19 cellular contexts compared by ENCODE assay signal in genomic region chr14:94374749-94375148, GRCh38. TPM values are rescaled to one million over a fixed set of nuclear protein-coding genes. Genes with fewer than 3 reads are reported as not detected.
"Had no signal": no experiment of that assay in that cellular context is flagged by ENCODE, and none has a peak within 500 bp of the region (broad histone marks: within the 10 kb centered on the region; RNA-seq: fewer than 3 reads in every experiment).

No MANE protein-coding gene starts in this region.

- DNase-seq: activated CD4-positive, alpha-beta T cell treated with anti-CD3 and anti-CD28 coated beads for 1 hour; activated CD4-positive, alpha-beta T cell treated with anti-CD3 and anti-CD28 coated beads, Interleukin-2, amount 50 U/mL, for 48 hours; activated CD8-positive, alpha-beta memory T cell treated with anti-CD3 and anti-CD28 coated beads, Interleukin-2, amount 10 ng/mL, durations not matched to agents 7 days and 5 days; activated gamma-delta T cell; activated naive CD8-positive, alpha-beta T cell treated with anti-CD3 and anti-CD28 coated beads, Interleukin-2, amount 10 ng/mL, durations not matched to agents 7 days and 5 days; activated T-cell treated with anti-CD3 and anti-CD28 coated beads, Interleukin-2, amount 50 U/mL, for 24 hours; anterior cingulate cortex; heart left ventricle; left ventricle myocardium inferior; mesenchymal stem cell; ovary; small intestine; uterus had no signal

- H3K27ac Mint-ChIP-seq: activated CD8-positive, alpha-beta memory T cell treated with anti-CD3 and anti-CD28 coated beads, Interleukin-2, amount 10 ng/mL, durations not matched to agents 7 days and 5 days; activated naive CD8-positive, alpha-beta T cell treated with anti-CD3 and anti-CD28 coated beads, Interleukin-2, amount 10 ng/mL, durations not matched to agents 7 days and 5 days; activated T-cell treated with anti-CD3 and anti-CD28 coated beads, Interleukin-2, amount 50 U/mL, for 24 hours; stimulated activated effector memory CD8-positive, alpha-beta T cell treated with anti-CD3 and anti-CD28 coated beads, Interleukin-12 subunit alpha, Interleukin-12 subunit beta, amount 100 ng/mL, for 72 hours had no signal

- H3K4me3 Mint-ChIP-seq: activated CD8-positive, alpha-beta memory T cell treated with anti-CD3 and anti-CD28 coated beads, Interleukin-2, amount 10 ng/mL, durations not matched to agents 7 days and 5 days; activated naive CD8-positive, alpha-beta T cell treated with anti-CD3 and anti-CD28 coated beads, Interleukin-2, amount 10 ng/mL, durations not matched to agents 7 days and 5 days; activated T-cell treated with anti-CD3 and anti-CD28 coated beads, Interleukin-2, amount 50 U/mL, for 24 hours; stimulated activated effector memory CD8-positive, alpha-beta T cell treated with anti-CD3 and anti-CD28 coated beads, Interleukin-12 subunit alpha, Interleukin-12 subunit beta, amount 100 ng/mL, for 72 hours had no signal

- ATAC-seq: activated CD8-positive, alpha-beta memory T cell treated with anti-CD3 and anti-CD28 coated beads, Interleukin-2, amount 10 ng/mL, durations not matched to agents 7 days and 5 days; heart left ventricle; stimulated activated effector memory CD8-positive, alpha-beta T cell treated with anti-CD3 and anti-CD28 coated beads, Interleukin-12 subunit alpha, Interleukin-12 subunit beta, amount 100 ng/mL, for 72 hours had no signal

- H3K9me3 ChIP-seq: heart left ventricle, left ventricle myocardium inferior, ovary, tibial artery, uterus had no signal

- H3K36me3 Mint-ChIP-seq: activated CD8-positive, alpha-beta memory T cell treated with anti-CD3 and anti-CD28 coated beads, Interleukin-2, amount 10 ng/mL, durations not matched to agents 7 days and 5 days; activated naive CD8-positive, alpha-beta T cell treated with anti-CD3 and anti-CD28 coated beads, Interleukin-2, amount 10 ng/mL, durations not matched to agents 7 days and 5 days; stimulated activated effector memory CD8-positive, alpha-beta T cell treated with anti-CD3 and anti-CD28 coated beads, Interleukin-12 subunit alpha, Interleukin-12 subunit beta, amount 100 ng/mL, for 72 hours had no signal

- H3K27me3 ChIP-seq: ovary, uterus had no signal

- H3K4me1 ChIP-seq: heart left ventricle, left ventricle myocardium inferior, tibial artery, uterus had no signal

- H3K4me3 ChIP-seq: heart left ventricle, left ventricle myocardium inferior, ovary, tibial artery, uterus had no signal

- H3K9me3 Mint-ChIP-seq: activated naive CD8-positive, alpha-beta T cell treated with anti-CD3 and anti-CD28 coated beads, Interleukin-2, amount 10 ng/mL, durations not matched to agents 7 days and 5 days; activated T-cell treated with anti-CD3 and anti-CD28 coated beads, Interleukin-2, amount 50 U/mL, for 24 hours; stimulated activated effector memory CD8-positive, alpha-beta T cell treated with anti-CD3 and anti-CD28 coated beads, Interleukin-12 subunit alpha, Interleukin-12 subunit beta, amount 100 ng/mL, for 72 hours had no signal

- H3K27me3 Mint-ChIP-seq: activated CD8-positive, alpha-beta memory T cell treated with anti-CD3 and anti-CD28 coated beads, Interleukin-2, amount 10 ng/mL, durations not matched to agents 7 days and 5 days had no signal

- H3K4me1 Mint-ChIP-seq: activated CD8-positive, alpha-beta memory T cell treated with anti-CD3 and anti-CD28 coated beads, Interleukin-2, amount 10 ng/mL, durations not matched to agents 7 days and 5 days; activated naive CD8-positive, alpha-beta T cell treated with anti-CD3 and anti-CD28 coated beads, Interleukin-2, amount 10 ng/mL, durations not matched to agents 7 days and 5 days; stimulated activated effector memory CD8-positive, alpha-beta T cell treated with anti-CD3 and anti-CD28 coated beads, Interleukin-12 subunit alpha, Interleukin-12 subunit beta, amount 100 ng/mL, for 72 hours had no signal

- H3K27ac ChIP-seq: heart left ventricle, left ventricle myocardium inferior, ovary, tibial artery, uterus had no signal

- H3K36me3 ChIP-seq: left ventricle myocardium inferior, ovary, tibial artery, uterus had no signal

RNA-seq across cellular contexts. Expression of gene SERPINA2, which starts 8.3 kb away (rescaled TPM):
- total RNA-seq: activated CD8-positive, alpha-beta memory T cell treated with anti-CD3 and anti-CD28 coated beads, Interleukin-2, amount 10 ng/mL, durations not matched to agents 7 days and 5 days; activated naive CD8-positive, alpha-beta T cell treated with anti-CD3 and anti-CD28 coated beads, Interleukin-2, amount 10 ng/mL, durations not matched to agents 7 days and 5 days; endothelial cell of umbilical vein; frontal cortex; heart left ventricle; left ventricle myocardium inferior; ovary; uterus had no signal
- polyA plus RNA-seq: endothelial cell of umbilical vein, heart left ventricle, keratinocyte, neural cell, ovary, small intestine had no signal

RNA-seq across cellular contexts. Expression of gene SERPINA1, which starts 13.7 kb away (rescaled TPM):
- total RNA-seq: endothelial cell of umbilical vein had no signal
- polyA plus RNA-seq: endothelial cell of umbilical vein, neural cell had no signal

RNA-seq across cellular contexts. Expression of gene SERPINA6, which starts 51.6 kb away (rescaled TPM):
- total RNA-seq: activated CD8-positive, alpha-beta memory T cell treated with anti-CD3 and anti-CD28 coated beads, Interleukin-2, amount 10 ng/mL, durations not matched to agents 7 days and 5 days; activated naive CD8-positive, alpha-beta T cell treated with anti-CD3 and anti-CD28 coated beads, Interleukin-2, amount 10 ng/mL, durations not matched to agents 7 days and 5 days; endothelial cell of umbilical vein; frontal cortex; heart left ventricle; left ventricle myocardium inferior had no signal
- polyA plus RNA-seq: endothelial cell of umbilical vein, heart left ventricle, keratinocyte, neural cell had no signal
